8 cellular contexts compared by ENCODE assay signal in the genomic region with DNA sequence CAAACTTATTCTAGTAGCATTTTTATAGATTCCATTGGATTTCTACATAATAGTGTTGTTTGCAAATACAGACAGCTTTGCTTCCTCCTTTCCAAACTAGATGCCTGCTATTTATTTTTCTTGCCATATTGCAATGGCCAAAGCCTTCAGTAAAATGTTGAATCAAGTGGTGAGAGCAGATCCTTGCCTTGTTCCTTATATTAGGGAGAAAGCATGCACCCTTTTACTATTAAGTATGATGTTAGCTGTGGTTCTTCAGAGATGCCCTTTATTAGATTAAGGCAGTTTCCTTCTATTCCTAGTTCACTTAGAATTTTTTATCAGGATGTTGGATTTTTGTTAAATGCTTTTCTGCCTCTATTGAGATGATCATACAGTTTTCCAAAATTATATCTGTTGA.
"Had no signal": no experiment of that assay in that cellular context is flagged by ENCODE, and none has a peak within 500 bp of the region (broad histone marks: within the 10 kb centered on the region; RNA-seq: fewer than 3 reads in every experiment).

No MANE protein-coding gene starts in this region.

- H3K4me2 ChIP-seq: GM23338 had no signal

- H3K4me3 ChIP-seq: GM23338, HAP-1, K562 had no signal

- H3K27ac Mint-ChIP-seq: GM23338, HFFc6 had no signal

- H3K4me3 Mint-ChIP-seq: GM23338, HFFc6 had no signal

- DNase-seq: H7, HFFc6, IMR-90, KG1 had no signal

- H3K4me1 Mint-ChIP-seq: GM23338 had no signal

- H3K4me1 ChIP-seq: HAP-1 had no signal

- H3K36me3 ChIP-seq: HAP-1 had no signal

- ATAC-seq: GM23338, K562 had no signal

- FAIRE-seq: HTR-8/SVneo, K562 had no signal
